25 cellular contexts compared by ENCODE assay signal in genomic region chr1:7253118-7253480, GRCh38.
DNase-seq lines count a peak whose midpoint lies in the region; ATAC-seq and TF ChIP-seq lines count a peak whose summit lies in the region.
"Had no signal": no experiment of that assay in that cellular context is flagged by ENCODE, and none has a peak within 500 bp of the region (broad histone marks: within the 10 kb centered on the region; RNA-seq: fewer than 3 reads in every experiment).

No MANE protein-coding gene starts in this region.

- H3K9ac ChIP-seq in neural progenitor cell (no peak overlapping the region), MM.1S (ENCODE audit: low read length) (no peak overlapping the region)

- H2AFZ ChIP-seq in neural progenitor cell (replicated peaks) (no peak overlapping the region), MM.1S (ENCODE audit: low read length) (no peak overlapping the region)

- peaks cover 11% of the 10 kb centered on the region for H3F3A ChIP-seq in neural progenitor cell (ENCODE audit: low read depth)
- no peaks in the 10 kb centered on the region for H3F3A ChIP-seq in MM.1S (ENCODE audit: insufficient read depth, low read length)

- no peaks in the 10 kb centered on the region for H3K9me3 Mint-ChIP-seq in neural progenitor cell
- H3K9me3 Mint-ChIP-seq: activated T-cell treated with anti-CD3 and anti-CD28 coated beads, Interleukin-2, amount 50 U/mL, for 4 hours; naive B cell; stimulated activated naive CD8-positive, alpha-beta T cell treated with anti-CD3 and anti-CD28 coated beads, Interleukin-15, Interleukin-2, amounts not matched to agents 100 ng/mL and 50 ng/mL, for 24 hours had no signal

- TF ChIP-seq EP300 in upper lobe of left lung (IDR thresholded peaks at IDR 0.05): no peak

- H4K20me1 ChIP-seq in neural progenitor cell (ENCODE audit: low read depth): no peaks in the 10 kb centered on the region
- no peaks in the 10 kb centered on the region for H4K20me1 ChIP-seq in MM.1S (ENCODE audit: insufficient read depth, low read length)

- H3K4me3 Mint-ChIP-seq in neural progenitor cell: no peak overlapping the region
- H3K4me3 Mint-ChIP-seq: activated T-cell treated with anti-CD3 and anti-CD28 coated beads, Interleukin-2, amount 50 U/mL, for 4 hours; naive B cell; stimulated activated naive CD8-positive, alpha-beta T cell treated with anti-CD3 and anti-CD28 coated beads, Interleukin-15, Interleukin-2, amounts not matched to agents 100 ng/mL and 50 ng/mL, for 24 hours had no signal

- peak overlapping the region; percentile 22 for H3K4me2 ChIP-seq in neural progenitor cell
- no peak overlapping the region for H3K4me2 ChIP-seq in MM.1S (ENCODE audit: low read depth, low read length)

- H3K27me3 ChIP-seq in neural progenitor cell (no peaks in the 10 kb centered on the region), MM.1S (replicated peaks; ENCODE audit: insufficient read depth, low read length) (peaks cover 96% of the 10 kb centered on the region), upper lobe of left lung (no peaks in the 10 kb centered on the region)
- H3K27me3 ChIP-seq: SJSA1 had no signal

- no peaks in the 10 kb centered on the region for H3K36me3 ChIP-seq in neural progenitor cell
- no peaks in the 10 kb centered on the region for H3K36me3 ChIP-seq in MM.1S (replicated peaks; ENCODE audit: insufficient read depth, low read length)
- H3K36me3 ChIP-seq in upper lobe of left lung: no peaks in the 10 kb centered on the region
- H3K36me3 ChIP-seq: heart left ventricle, SJSA1 had no signal

- TF ChIP-seq POLR2A in upper lobe of left lung (IDR thresholded peaks at IDR 0.05): no peak

- no peak overlapping the region for H3K27ac Mint-ChIP-seq in neural progenitor cell
- H3K27ac Mint-ChIP-seq: naive B cell; stimulated activated naive CD8-positive, alpha-beta T cell treated with anti-CD3 and anti-CD28 coated beads, Interleukin-15, Interleukin-2, amounts not matched to agents 100 ng/mL and 50 ng/mL, for 24 hours had no signal

- H3K27me3 Mint-ChIP-seq in neural progenitor cell (ENCODE audit: insufficient read depth, low read depth): peaks cover 10% of the 10 kb centered on the region

- H3K9me2 ChIP-seq in MM.1S (replicated peaks; ENCODE audit: insufficient read depth, low read length): no peaks in the 10 kb centered on the region

- H3K4me3 ChIP-seq in fibroblast of mammary gland (ENCODE audit: control insufficient read depth, low read depth, low read length) (no peak overlapping the region), neural progenitor cell (no peak overlapping the region), MM.1S (ENCODE audit: low read length) (no peak overlapping the region), upper lobe of left lung (no peak overlapping the region)
- H3K4me3 ChIP-seq: heart left ventricle, SJSA1 had no signal

- ATAC-seq in upper lobe of left lung (ENCODE audit: low FRiP score in 2 of 2): no peak
- ATAC-seq: activated T-cell treated with anti-CD3 and anti-CD28 coated beads, Interleukin-2, amount 50 U/mL, for 4 hours; heart left ventricle; left lobe of liver; sciatic nerve had no signal

- H3K36me3 Mint-ChIP-seq in neural progenitor cell: no peaks in the 10 kb centered on the region
- H3K36me3 Mint-ChIP-seq: naive B cell had no signal

- no peaks in the 10 kb centered on the region for H3K9me3 ChIP-seq in neural progenitor cell (ENCODE audit: low read depth)
- no peaks in the 10 kb centered on the region for H3K9me3 ChIP-seq in MM.1S (replicated peaks; ENCODE audit: insufficient read depth, low read length)
- no peaks in the 10 kb centered on the region for H3K9me3 ChIP-seq in upper lobe of left lung
- H3K9me3 ChIP-seq: heart left ventricle, SJSA1 had no signal

- H3K79me2 ChIP-seq in neural progenitor cell (ENCODE audit: low read depth) (no peaks in the 10 kb centered on the region), MM.1S (ENCODE audit: low read length) (no peaks in the 10 kb centered on the region)

- peaks cover 33% of the 10 kb centered on the region for H3K4me1 Mint-ChIP-seq in neural progenitor cell
- H3K4me1 Mint-ChIP-seq: naive B cell had no signal

- H3K27ac ChIP-seq in neural progenitor cell (no peak overlapping the region), MM.1S (ENCODE audit: low read length) (no peak overlapping the region), upper lobe of left lung (no peak overlapping the region)
- H3K27ac ChIP-seq: C4-2B, heart left ventricle, SJSA1 had no signal

- DNase-seq in EL: peak; percentile 64
- peak; percentile 84 for DNase-seq in M059J (ENCODE audit: low read depth)
- DNase-seq in fibroblast of mammary gland (ENCODE audit: low read depth): peak; percentile 75
- DNase-seq in neural progenitor cell (ENCODE audit: low spot score): no peak
- no peak for DNase-seq in MM.1S
- no peak for DNase-seq in stimulated activated CD4-positive, alpha-beta T cell treated with anti-CD3 and anti-CD28 coated beads, Interleukin-4, amount 100 ng/mL, for 4 hours
- no peak for DNase-seq in upper lobe of left lung
- DNase-seq in NOMO-1 treated with dmso at 0.1 percent for 144 hours (lab: John Stamatoyannopoulos, UW; ENCODE audit: unreplicated experiment): no peak
- DNase-seq: ACHN; activated CD4-positive, alpha-beta T cell treated with anti-CD3 and anti-CD28 coated beads for 4 hours; activated naive CD4-positive, alpha-beta T cell; activated T-cell treated with anti-CD3 and anti-CD28 coated beads, Interleukin-2, amount 50 U/mL, for 4 hours; amniotic stem cell; Calu3; DND-41; heart left ventricle; KG1; naive B cell; NCI-H510A; stimulated activated CD4-positive, alpha-beta T cell treated with anti-CD3 and anti-CD28 coated beads, Interleukin-15, amount 100 ng/mL, for 24 hours had no signal

- WGBS in upper lobe of left lung, 2 donors: 89 to 96% methylated on average over 4 of the region's 4 CpGs

- H3K4me1 ChIP-seq in neural progenitor cell: peaks cover 22% of the 10 kb centered on the region
- no peaks in the 10 kb centered on the region for H3K4me1 ChIP-seq in MM.1S (ENCODE audit: low read length)
- H3K4me1 ChIP-seq in upper lobe of left lung: no peaks in the 10 kb centered on the region
- H3K4me1 ChIP-seq: heart left ventricle had no signal

- no peak for TF ChIP-seq CTCF in fibroblast of mammary gland (conservative IDR thresholded peaks at IDR 0.05; ENCODE audit: control insufficient read depth, insufficient read depth, low read depth, low read length)
- TF ChIP-seq CTCF in neural progenitor cell (IDR thresholded peaks at IDR 0.05): no peak
- no peak for TF ChIP-seq CTCF in MM.1S (IDR thresholded peaks at IDR 0.05; ENCODE audit: low read length)
- no peak for TF ChIP-seq CTCF in upper lobe of left lung (IDR thresholded peaks at IDR 0.05)

Comparison
In these comparisons a context has a peak if more than half of its experiments do, and no peak if none do; other contexts are left out.
1. DNase-seq: peak in EL (single experiment), M059J (single experiment) and fibroblast of mammary gland (single experiment); none in neural progenitor cell (single experiment), MM.1S (single experiment), stimulated activated CD4-positive, alpha-beta T cell treated with anti-CD3 and anti-CD28 coated beads, Interleukin-4, amount 100 ng/mL, for 4 hours (0 of 2), upper lobe of left lung (0 of 2) and NOMO-1 treated with dmso at 0.1 percent for 144 hours (single experiment).